13 cellular contexts compared by ENCODE assay signal in genomic region chr20:20781029-20781428, GRCh38.
"Had no signal": no experiment of that assay in that cellular context is flagged by ENCODE, and none has a peak within 500 bp of the region (broad histone marks: within the 10 kb centered on the region; RNA-seq: fewer than 3 reads in every experiment).

No MANE protein-coding gene starts in this region.

- H3K9ac ChIP-seq: parathyroid adenoma had no signal

- H3K27ac ChIP-seq: epithelial cell of prostate, parathyroid adenoma had no signal

- H3K4me1 ChIP-seq: parathyroid adenoma had no signal

- ATAC-seq: activated CD4-positive, alpha-beta T cell treated with anti-CD3 and anti-CD28 coated beads for 36 hours had no signal

- DNase-seq: activated CD8-positive, alpha-beta memory T cell treated with anti-CD3 and anti-CD28 coated beads, Interleukin-2, amount 10 ng/mL, durations not matched to agents 7 days and 5 days; activated naive CD4-positive, alpha-beta T cell treated with anti-CD3 and anti-CD28 coated beads, Interleukin-2, amount 10 ng/mL, durations not matched to agents 7 days and 5 days; activated T-cell treated with anti-CD3 and anti-CD28 coated beads, Interleukin-2, amount 50 U/mL, for 24 hours; naive thymus-derived CD4-positive, alpha-beta T cell; stimulated activated CD4-positive, alpha-beta T cell treated with anti-CD3 and anti-CD28 coated beads, Interleukin-2, amount 100 ng/mL, for 48 hours; T-helper 17 cell had no signal

- H3K36me3 ChIP-seq: adrenal gland, heart left ventricle, transverse colon had no signal

- H3K27me3 ChIP-seq: adrenal gland, heart left ventricle, transverse colon had no signal

- H3K9me3 ChIP-seq: adrenal gland, mucosa of descending colon, transverse colon had no signal

- H3K4me3 ChIP-seq: adrenal gland, heart left ventricle, mucosa of descending colon, transverse colon had no signal
